ENCODE assay signal across 13 cellular contexts in genomic region chr21:34912022-34912933, GRCh38.
A peak's percentile ranks its signal among the peaks of the same experiment; 100 is the strongest.
DNase-seq lines count a peak whose midpoint lies in the region; ATAC-seq and TF ChIP-seq lines count a peak whose summit lies in the region.
"Had no signal": no experiment of that assay in that cellular context is flagged by ENCODE, and none has a peak within 500 bp of the region (broad histone marks: within the 10 kb centered on the region; RNA-seq: fewer than 3 reads in every experiment).

No MANE protein-coding gene starts in this region.

- no peaks in the 10 kb centered on the region for H3K27me3 ChIP-seq in CD8-positive, alpha-beta T cell (ENCODE audit: insufficient read depth, low read length)
- H3K27me3 ChIP-seq in foreskin keratinocyte (peaks cover 22% of the 10 kb centered on the region), prostate gland (replicated peaks; ENCODE audit: insufficient read depth) (no peaks in the 10 kb centered on the region), upper lobe of left lung (no peaks in the 10 kb centered on the region), SK-N-SH (ENCODE audit: insufficient read depth) (no peaks in the 10 kb centered on the region)
- H3K27me3 ChIP-seq: gastrocnemius medialis had no signal

- ATAC-seq in CD8-positive, alpha-beta T cell = no peak
- ATAC-seq in GM18867 (IDR thresholded peaks at IDR 0.05; ENCODE audit: unreplicated experiment) (peak; percentile 80), foreskin keratinocyte (no peak), upper lobe of left lung (ENCODE audit: low FRiP score in 2 of 2) (no peak)
- ATAC-seq: gastrocnemius medialis had no signal

- TF ChIP-seq EP300 in upper lobe of left lung (IDR thresholded peaks at IDR 0.05) (no peak), SK-N-SH (IDR thresholded peaks at IDR 0.05; ENCODE audit: borderline replicate concordance in 1 of 2, low read depth in 1 of 2, low read length in 1 of 2) (no peak)

- no peaks in the 10 kb centered on the region for H3K9me2 ChIP-seq in SK-N-SH

- TF ChIP-seq CTCF in CD8-positive, alpha-beta T cell (IDR thresholded peaks at IDR 0.05) = no peak
- TF ChIP-seq CTCF in foreskin keratinocyte (conservative IDR thresholded peaks at IDR 0.05) = peak; percentile 41
- TF ChIP-seq CTCF in prostate gland (IDR thresholded peaks at IDR 0.05) = no peak
- no peak for TF ChIP-seq CTCF in upper lobe of left lung (IDR thresholded peaks at IDR 0.05)
- no peak for TF ChIP-seq CTCF in SK-N-SH (IDR thresholded peaks at IDR 0.05)

- no peaks in the 10 kb centered on the region for H4K20me1 ChIP-seq in SK-N-SH (ENCODE audit: insufficient read depth)

- no peak overlapping the region for H2AFZ ChIP-seq in SK-N-SH (ENCODE audit: low read depth)

- no peak overlapping the region for H3K4me3 ChIP-seq in CD8-positive, alpha-beta T cell (ENCODE audit: low read depth, low read length)
- H3K4me3 ChIP-seq in prostate gland = no peak overlapping the region
- no peak overlapping the region for H3K4me3 ChIP-seq in upper lobe of left lung
- H3K4me3 ChIP-seq in SK-N-SH (ENCODE audit: low read depth in 2 of 2, low read length in 1 of 2) = no peak overlapping the region
- H3K4me3 ChIP-seq: gastrocnemius medialis, left ventricle myocardium inferior had no signal

- 85% methylated on average over 11 of the region's 11 CpGs for WGBS in prostate gland
- 80 to 81% methylated on average over 11 of the region's 11 CpGs for WGBS in upper lobe of left lung, 2 donors
- 65% methylated on average over 11 of the region's 11 CpGs for WGBS in SK-N-SH (ENCODE audit: low lambda C conversion rate)

- CTCF ChIA-PET in CD8-positive, alpha-beta T cell (lab: Charles Lee) = no interaction called here
- CTCF ChIA-PET in SK-N-SH (lab: Yijun Ruan, JAX) = interaction anchor here (2.2 kb wide), 1 partner anchor 928 kb away, joined by 5 read pairs; no protein-coding TSS in a partner anchor

- H3K36me3 Mint-ChIP-seq in CD8-positive, alpha-beta T cell = peaks cover 49% of the 10 kb centered on the region
- H3K36me3 Mint-ChIP-seq: type B pancreatic cell had no signal

- no peak overlapping the region for H3K4me3 Mint-ChIP-seq in CD8-positive, alpha-beta T cell
- H3K4me3 Mint-ChIP-seq: type B pancreatic cell had no signal

- H3K9me3 Mint-ChIP-seq in CD8-positive, alpha-beta T cell = no peaks in the 10 kb centered on the region
- H3K9me3 Mint-ChIP-seq: type B pancreatic cell had no signal

- no peaks in the 10 kb centered on the region for H3K9me3 ChIP-seq in CD8-positive, alpha-beta T cell (ENCODE audit: low read length)
- H3K9me3 ChIP-seq in prostate gland = no peaks in the 10 kb centered on the region
- H3K9me3 ChIP-seq in upper lobe of left lung = no peaks in the 10 kb centered on the region
- no peaks in the 10 kb centered on the region for H3K9me3 ChIP-seq in SK-N-SH
- H3K9me3 ChIP-seq: gastrocnemius medialis, left ventricle myocardium inferior had no signal

- peak overlapping the region; percentile 72 for H3K27ac Mint-ChIP-seq in CD8-positive, alpha-beta T cell
- H3K27ac Mint-ChIP-seq: type B pancreatic cell had no signal

- no peak overlapping the region for H3K9ac ChIP-seq in SK-N-SH

- peaks cover 19% of the 10 kb centered on the region for H3K4me1 ChIP-seq in CD8-positive, alpha-beta T cell (ENCODE audit: insufficient read depth, low read length)
- H3K4me1 ChIP-seq in foreskin keratinocyte = peaks cover 10% of the 10 kb centered on the region
- H3K4me1 ChIP-seq in prostate gland (replicated peaks) = no peaks in the 10 kb centered on the region
- peaks cover 17 to 41% (median 22%) of the 10 kb centered on the region in 4 donors for H3K4me1 ChIP-seq in upper lobe of left lung
- peaks cover 3 to 5% of the 10 kb centered on the region in 2 experiments; a peak in 2 of 4 replicates for H3K4me1 ChIP-seq in SK-N-SH (ENCODE audit: control insufficient read depth in 1 of 2, insufficient read depth in 2 of 2, low read depth in 1 of 2, low read length in 1 of 2)
- H3K4me1 ChIP-seq: gastrocnemius medialis, left ventricle myocardium inferior had no signal

- H3K27ac ChIP-seq in CD8-positive, alpha-beta T cell (ENCODE audit: low read depth, low read length) = no peak overlapping the region
- H3K27ac ChIP-seq in foreskin keratinocyte = no peak overlapping the region
- no peak overlapping the region for H3K27ac ChIP-seq in prostate gland
- H3K27ac ChIP-seq in upper lobe of left lung = no peak overlapping the region
- no peak overlapping the region for H3K27ac ChIP-seq in SK-N-SH (ENCODE audit: low read depth in 2 of 2, low read length in 1 of 2)
- H3K27ac ChIP-seq: gastrocnemius medialis, left ventricle myocardium inferior had no signal

- no peaks in the 10 kb centered on the region for H3K79me2 ChIP-seq in SK-N-SH (ENCODE audit: insufficient read depth)

- no peak for DNase-seq in CD8-positive, alpha-beta T cell
- DNase-seq in OCI-M1 (lab: John Stamatoyannopoulos, UW) (peak; percentile 39), foreskin keratinocyte (no peak), prostate gland (ENCODE audit: low spot score) (no peak), upper lobe of left lung (no peak), SK-N-SH (no peak)
- DNase-seq in activated CD4-positive, CD25-positive, alpha-beta regulatory T cell treated with anti-CD3 and anti-CD28 coated beads, Interleukin-2, amount 50 U/mL, for 72 hours = no peak
- DNase-seq: DMS53, gastrocnemius medialis, NCI-H2171 treated with DMSO at 0.1 percent for 48 hours had no signal

- POLR2A ChIA-PET in CD8-positive, alpha-beta T cell (lab: Charles Lee) = interaction anchor here (0.6 to 1.2 kb wide), 2 partner anchors 20 to 506 kb away, joined by 3 read pairs; no protein-coding TSS in a partner anchor
- POLR2A ChIA-PET in SK-N-SH (lab: Yijun Ruan, JAX) = no interaction called here

- H3K4me2 ChIP-seq in SK-N-SH = no peak overlapping the region

- intact Hi-C loops in CD8-positive, alpha-beta T cell (cut with DNase I, micrococcal nuclease) = no loop called here
- intact Hi-C loops in prostate gland (cut with DNase I) = no loop called here

- TF ChIP-seq RAD21 in SK-N-SH (IDR thresholded peaks at IDR 0.05; ENCODE audit: low read length) = no peak

- H3K36me3 ChIP-seq in CD8-positive, alpha-beta T cell (ENCODE audit: insufficient read depth, low read length) = no peaks in the 10 kb centered on the region
- H3K36me3 ChIP-seq in prostate gland (no peaks in the 10 kb centered on the region), upper lobe of left lung (no peaks in the 10 kb centered on the region), SK-N-SH (replicated peaks in 1 of 2; ENCODE audit: control insufficient read depth in 1 of 2, insufficient read depth in 2 of 2, low read length in 1 of 2) (no peaks in the 10 kb centered on the region)
- H3K36me3 ChIP-seq: gastrocnemius medialis, left ventricle myocardium inferior had no signal

- peaks cover 81% of the 10 kb centered on the region for H3K4me1 Mint-ChIP-seq in CD8-positive, alpha-beta T cell (ENCODE audit: low read depth)

- H3F3A ChIP-seq in SK-N-SH (replicated peaks; ENCODE audit: insufficient read depth) = peaks cover 4% of the 10 kb centered on the region

- no peaks in the 10 kb centered on the region for H3K27me3 Mint-ChIP-seq in CD8-positive, alpha-beta T cell (ENCODE audit: low read depth)

- no peak for TF ChIP-seq POLR2A in prostate gland (IDR thresholded peaks at IDR 0.05)
- no peak for TF ChIP-seq POLR2A in upper lobe of left lung (IDR thresholded peaks at IDR 0.05)

TF ChIP-seq in SK-N-SH, 30 proteins besides CTCF, POLR2A, EP300 and RAD21:
- TF ChIP-seq RFX5 (IDR thresholded peaks at IDR 0.05; ENCODE audit: low read length) (no peak), JUND (IDR thresholded peaks at IDR 0.05) (no peak), FOXJ3 (CRISPR knock-in tag; IDR thresholded peaks at IDR 0.05) (no peak), YY1 (IDR thresholded peaks at IDR 0.05; ENCODE audit: low read depth) (no peak), FOXM1 (IDR thresholded peaks at IDR 0.05; ENCODE audit: low read depth) (no peak), RCOR1 (IDR thresholded peaks at IDR 0.05; ENCODE audit: low read length) (no peak)
